Comparison of ENCODE assay signal across 9 cellular contexts in the genomic region with DNA sequence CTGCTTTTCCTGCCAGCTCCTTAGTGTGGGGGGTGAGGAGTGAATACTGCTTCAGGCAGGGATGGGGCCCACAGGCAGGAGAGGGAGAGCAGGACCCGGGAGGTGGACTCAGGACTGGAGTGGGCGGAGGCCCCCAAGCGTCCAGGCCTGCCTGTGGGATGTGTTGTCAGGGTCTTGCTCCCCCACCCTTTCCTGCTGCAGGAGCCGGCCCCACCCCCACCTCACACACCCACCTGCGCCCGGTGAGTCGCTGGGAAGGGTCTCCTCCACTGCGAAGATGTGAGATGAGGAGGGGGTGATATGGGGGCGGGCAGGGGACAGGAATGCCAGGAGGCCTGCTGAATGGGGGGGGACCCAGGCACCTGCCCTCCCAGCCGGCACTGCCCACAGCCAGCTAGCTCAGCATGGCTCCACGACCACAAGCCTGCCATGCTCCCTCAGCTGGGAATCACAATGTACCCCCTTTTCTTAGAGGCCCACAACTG. TPM values are rescaled to one million over a fixed set of nuclear protein-coding genes. Genes with fewer than 3 reads are reported as not detected.
A peak's percentile ranks its signal among the peaks of the same experiment; 100 is the strongest.
DNase-seq lines count a peak whose midpoint lies in the region; ATAC-seq and TF ChIP-seq lines count a peak whose summit lies in the region.
"Had no signal": no experiment of that assay in that cellular context is flagged by ENCODE, and none has a peak within 500 bp of the region (broad histone marks: within the 10 kb centered on the region; RNA-seq: fewer than 3 reads in every experiment).

No MANE protein-coding gene starts in this region.

- H4K20me1 ChIP-seq in DOHH2 (ENCODE audit: control insufficient read depth, insufficient read depth, low read depth, low read length) (no peaks in the 10 kb centered on the region), fibroblast of lung (ENCODE audit: control insufficient read depth, extremely low read depth, insufficient read depth, low read length) (no peaks in the 10 kb centered on the region)

- no peak overlapping the region for H3K27ac ChIP-seq in DOHH2 (ENCODE audit: low read depth, low read length)
- peak overlapping the region; percentile 34; the same call in 1 of the 2 replicates for H3K27ac ChIP-seq in SJCRH30
- H3K27ac ChIP-seq in fibroblast of lung (ENCODE audit: insufficient read depth, low read length): no peak overlapping the region
- H3K27ac ChIP-seq in parathyroid adenoma: peak overlapping the region; percentile 93

- TF ChIP-seq CTCF in DOHH2 (IDR thresholded peaks at IDR 0.05; ENCODE audit: low read depth, low read length, poor library complexity, severe bottlenecking) (no peak), fibroblast of lung (conservative IDR thresholded peaks at IDR 0.05 in 1 of 2, IDR thresholded peaks at IDR 0.05 in 1 of 2; ENCODE audit: low read depth in 1 of 2, low read length in 2 of 2) (no peak), parathyroid adenoma (IDR thresholded peaks at IDR 0.05) (no peak), lower leg skin (IDR thresholded peaks at IDR 0.05) (no peak)

- H3K4me3 ChIP-seq in DOHH2 (ENCODE audit: low read length): peak overlapping the region; percentile 80
- H3K4me3 ChIP-seq in SJCRH30: peak overlapping the region; percentile 80
- peak overlapping the region; percentile 50 to 81 (median 58) for H3K4me3 ChIP-seq in fibroblast of lung (replicated peaks in 1 of 4; ENCODE audit: control extremely low read depth in 1 of 4, insufficient read depth in 1 of 4, low read depth in 3 of 4, low read length in 4 of 4)
- peak overlapping the region; percentile 70 for H3K4me3 ChIP-seq in parathyroid adenoma (ENCODE audit: low read depth, low read length)
- H3K4me3 ChIP-seq in lower leg skin (ENCODE audit: low read depth, poor library complexity, severe bottlenecking): no peak overlapping the region

- no peaks in the 10 kb centered on the region for H3K9me3 ChIP-seq in DOHH2 (ENCODE audit: control insufficient read depth, insufficient read depth, low read length)
- no peaks in the 10 kb centered on the region for H3K9me3 ChIP-seq in SJCRH30 (replicated peaks)
- no peaks in the 10 kb centered on the region for H3K9me3 ChIP-seq in fibroblast of lung (ENCODE audit: control insufficient read depth, insufficient read depth, low read depth, low read length)
- no peaks in the 10 kb centered on the region for H3K9me3 ChIP-seq in parathyroid adenoma (ENCODE audit: control insufficient read depth, low read length)

- H3K79me2 ChIP-seq in DOHH2 (ENCODE audit: control insufficient read depth, low read length): no peaks in the 10 kb centered on the region
- no peaks in the 10 kb centered on the region for H3K79me2 ChIP-seq in fibroblast of lung (ENCODE audit: control insufficient read depth, insufficient read depth, low read length)
- H3K79me2 ChIP-seq in parathyroid adenoma: peaks cover 9% of the 10 kb centered on the region

- no peak for TF ChIP-seq POLR2A in lower leg skin (IDR thresholded peaks at IDR 0.05)

- no peak for ATAC-seq in GM21423 (IDR thresholded peaks at IDR 0.05; ENCODE audit: unreplicated experiment)

- H3F3A ChIP-seq in DOHH2 (ENCODE audit: control insufficient read depth, insufficient read depth): no peaks in the 10 kb centered on the region

- DNase-seq in SJCRH30: peak; percentile 31 to 47
- no peak for DNase-seq in fibroblast of lung (ENCODE audit: low read depth in 2 of 2)
- no peak for DNase-seq in SKM-1 (lab: John Stamatoyannopoulos, UW; ENCODE audit: unreplicated experiment)
- no peak for DNase-seq in GM19238 (ENCODE audit: insufficient read length, low spot score)
- DNase-seq in lower leg skin (ENCODE audit: low spot score in 2 of 2): no peak
- DNase-seq: HCEC 1CT had no signal

- H2AFZ ChIP-seq in fibroblast of lung (ENCODE audit: low read length) (no peak overlapping the region), parathyroid adenoma (peak overlapping the region; percentile 88)

- intact Hi-C loops in lower leg skin (cut with DNase I; ENCODE audit: low total_unique reads): loop anchor here (1.0 kb wide), 1 partner anchor 143 kb away; the partner anchor contains the start of gene UBTF

- no peaks in the 10 kb centered on the region for H3K9me2 ChIP-seq in DOHH2 (replicated peaks; ENCODE audit: control insufficient read depth, low read length)

- H3K4me1 ChIP-seq in DOHH2 (ENCODE audit: control insufficient read depth, low read length): peaks cover 54% of the 10 kb centered on the region
- H3K4me1 ChIP-seq in SJCRH30: peaks cover 22% of the 10 kb centered on the region
- H3K4me1 ChIP-seq in fibroblast of lung (ENCODE audit: control insufficient read depth, extremely low read depth, insufficient read depth, low read length): peaks cover 5% of the 10 kb centered on the region
- H3K4me1 ChIP-seq in parathyroid adenoma: peaks cover 43% of the 10 kb centered on the region

- 27 to 30% methylated on average over 11 of the region's 11 CpGs for WGBS in lower leg skin, 2 donors

- H3K27me3 ChIP-seq in DOHH2 (ENCODE audit: control insufficient read depth, low read length) (peaks cover 38% of the 10 kb centered on the region), SJCRH30 (no peaks in the 10 kb centered on the region), fibroblast of lung (ENCODE audit: control insufficient read depth, insufficient read depth, low read length) (peaks cover 20% of the 10 kb centered on the region), parathyroid adenoma (ENCODE audit: control insufficient read depth, insufficient read depth, low read length) (no peaks in the 10 kb centered on the region)

- H3K9ac ChIP-seq in fibroblast of lung (ENCODE audit: insufficient read depth, low read length) (no peak overlapping the region), parathyroid adenoma (peak overlapping the region; percentile 47)

- peak overlapping the region; percentile 95 for H3K4me2 ChIP-seq in DOHH2 (ENCODE audit: low read length)
- peak overlapping the region; percentile 59 for H3K4me2 ChIP-seq in fibroblast of lung (ENCODE audit: extremely low read depth, insufficient read depth, low read length)
- H3K4me2 ChIP-seq in parathyroid adenoma (ENCODE audit: low read length): peak overlapping the region; percentile 68

- H3K36me3 ChIP-seq in DOHH2 (ENCODE audit: control insufficient read depth, low read length) (no peaks in the 10 kb centered on the region), SJCRH30 (no peaks in the 10 kb centered on the region), fibroblast of lung (ENCODE audit: control insufficient read depth, insufficient read depth, low read length) (no peaks in the 10 kb centered on the region), parathyroid adenoma (ENCODE audit: control insufficient read depth, insufficient read depth, low read length) (no peaks in the 10 kb centered on the region)

RNA-seq across cellular contexts. Expression of gene FAM171A2, which starts 1.1 kb away (rescaled TPM):
- total RNA-seq in SJCRH30 (2014; rRNA removed; shearing (Covaris generic)): 11.8 and 13.7 TPM in 2 replicates
- total RNA-seq in fibroblast of lung: 5.0 and 6.4 TPM in 2 replicates
- 1.4 and 1.7 TPM in 2 replicates for polyA plus RNA-seq in fibroblast of lung
- 3.9 and 4.6 TPM in 2 replicates for polyA plus RNA-seq in fibroblast of lung (2012)
- 2.3 and 2.4 TPM in 2 replicates for polyA minus RNA-seq in fibroblast of lung (ENCODE audit: low replicate concordance)
- total RNA-seq in lower leg skin: 1 to 10 TPM in 3 of 4 donors, under 1 TPM in 1; 0.95 to 2.8 (median 2.4) TPM

RNA-seq across cellular contexts. Expression of gene GRN, which starts 17.4 kb away (rescaled TPM):
- total RNA-seq in SJCRH30 (2014; rRNA removed; shearing (Covaris generic)): 74.4 and 77.2 TPM in 2 replicates
- total RNA-seq in fibroblast of lung: 315 and 448 TPM in 2 replicates
- polyA plus RNA-seq in fibroblast of lung: 146 and 151 TPM in 2 replicates
- 262 and 290 TPM in 2 replicates for polyA plus RNA-seq in fibroblast of lung (2012)
- polyA minus RNA-seq in fibroblast of lung (ENCODE audit: low replicate concordance): 305 and 324 TPM in 2 replicates
- total RNA-seq in lower leg skin: 100 to 1,000 TPM; 272 to 295 (median 283) TPM

RNA-seq across cellular contexts. Expression of gene ITGA2B, which starts 26.9 kb away (rescaled TPM):
- 0.38 and 0.67 TPM in 2 replicates for total RNA-seq in SJCRH30 (2014; rRNA removed; shearing (Covaris generic))
- 0.26 and 0.66 TPM in 2 replicates for total RNA-seq in fibroblast of lung
- polyA plus RNA-seq in fibroblast of lung: 0.06 and 0.10 TPM in 2 replicates
- polyA plus RNA-seq in fibroblast of lung (2012): 0.13 and 0.31 TPM in 2 replicates
- polyA minus RNA-seq in fibroblast of lung (ENCODE audit: low replicate concordance): 0.43 and 4.1 TPM in 2 replicates
- under 1 TPM in 2 of 4 donors, not detected in 2; 0.10 to 0.30 TPM for total RNA-seq in lower leg skin

RNA-seq across cellular contexts. Expression of gene SLC25A39, which starts 37.9 kb away (rescaled TPM):
- 86.9 and 87.2 TPM in 2 replicates for total RNA-seq in SJCRH30 (2014; rRNA removed; shearing (Covaris generic))
- total RNA-seq in fibroblast of lung (47.0 and 70.2 TPM in 2 replicates), lower leg skin (100 to 1,000 TPM in 1 of 4 donors, 10 to 100 TPM in 3; 73.4 to 113 (median 90.0) TPM)
- polyA plus RNA-seq in fibroblast of lung: 35.3 and 61.1 TPM in 2 replicates
- polyA plus RNA-seq in fibroblast of lung (2012): 56.6 and 110 TPM in 2 replicates
- 96.9 and 137 TPM in 2 replicates for polyA minus RNA-seq in fibroblast of lung (ENCODE audit: low replicate concordance)

RNA-seq across cellular contexts. Expression of gene RUNDC3A, which starts 54.1 kb away (rescaled TPM):
- 0.14 TPM in 1 of 2 replicates, not detected in the other for total RNA-seq in SJCRH30 (2014; rRNA removed; shearing (Covaris generic))
- total RNA-seq in fibroblast of lung: under 0.01 TPM in 1 of 2 replicates, not detected in the other
- polyA plus RNA-seq in fibroblast of lung: 0.05 TPM in 1 of 2 replicates, not detected in the other
- 0.07 and 0.12 TPM in 2 replicates for polyA plus RNA-seq in fibroblast of lung (2012)
- polyA minus RNA-seq in fibroblast of lung (ENCODE audit: low replicate concordance): not detected in 2 replicates
- 10 to 100 TPM; 12.6 to 29.5 (median 17.1) TPM for total RNA-seq in lower leg skin

Comparison
In these comparisons a context has a peak if more than half of its experiments do, and no peak if none do; other contexts are left out.
1. H3K27ac ChIP-seq: peak in SJCRH30 (single experiment) and parathyroid adenoma (single experiment); none in DOHH2 (single experiment) and fibroblast of lung (single experiment).
2. DNase-seq: peak in SJCRH30 (2 of 2); none in fibroblast of lung (0 of 2), SKM-1 (single experiment), GM19238 (single experiment) and lower leg skin (0 of 2).
3. Peak in every context shown above with its lines, with median percentiles within 50 percentile points of each other: H3K4me2 ChIP-seq.